In genomic region chr16:9002042-9002441, GRCh38 we compare ENCODE assay signal across 2 cellular contexts.
TF ChIP-seq lines count a peak whose summit lies in the region.

No MANE protein-coding gene starts in this region.

TF ChIP-seq in GM23338, 12 proteins besides CTCF, POLR2A, EP300 and RAD21:
- no peak for TF ChIP-seq EZH2phosphoT487 (IDR thresholded peaks at IDR 0.05; ENCODE audit: unreplicated experiment)
- no peak for TF ChIP-seq POLR2AphosphoS5 (IDR thresholded peaks at IDR 0.05; ENCODE audit: low read depth)
- no peak for TF ChIP-seq ETS1 (IDR thresholded peaks at IDR 0.05)
- no peak for TF ChIP-seq CREB1 (CRISPR knock-in tag; IDR thresholded peaks at IDR 0.05; ENCODE audit: low read depth)
- no peak for TF ChIP-seq REST (IDR thresholded peaks at IDR 0.05; ENCODE audit: unreplicated experiment)
- no peak for TF ChIP-seq ZNF331 (CRISPR knock-in tag; IDR thresholded peaks at IDR 0.05; ENCODE audit: low read depth)
- TF ChIP-seq EZH2 (IDR thresholded peaks at IDR 0.05; ENCODE audit: low read depth, unreplicated experiment) = no peak
- TF ChIP-seq JUNB (IDR thresholded peaks at IDR 0.05; ENCODE audit: unreplicated experiment) = no peak
- no peak for TF ChIP-seq ZNF462 (CRISPR knock-in tag; IDR thresholded peaks at IDR 0.05)
- no peak for TF ChIP-seq STAT1 (IDR thresholded peaks at IDR 0.05; ENCODE audit: unreplicated experiment)
- no peak for TF ChIP-seq ZNF114 (CRISPR knock-in tag; IDR thresholded peaks at IDR 0.05)
- no peak for TF ChIP-seq NANOG (IDR thresholded peaks at IDR 0.05; ENCODE audit: borderline replicate concordance)

TF ChIP-seq in H1, 55 proteins besides CTCF, POLR2A, EP300 and RAD21:
- TF ChIP-seq E2F6 (IDR thresholded peaks at IDR 0.05) = no peak
- no peak for TF ChIP-seq SP1 (IDR thresholded peaks at IDR 0.05; ENCODE audit: low read depth, low read length)
- TF ChIP-seq POU5F1 (IDR thresholded peaks at IDR 0.05; ENCODE audit: low read depth, low read length) = no peak
- TF ChIP-seq RNF2 (IDR thresholded peaks at IDR 0.05; ENCODE audit: borderline replicate concordance, low read depth, low read length, missing control alignments, poor library complexity, severe bottlenecking) = no peak
- TF ChIP-seq TCF12 (IDR thresholded peaks at IDR 0.05; ENCODE audit: low read depth, low read length) = no peak
- no peak for TF ChIP-seq RXRA (IDR thresholded peaks at IDR 0.05; ENCODE audit: insufficient read depth, low read depth, low read length)
- no peak for TF ChIP-seq CREB1 (IDR thresholded peaks at IDR 0.05)
- no peak for TF ChIP-seq CHD2 (IDR thresholded peaks at IDR 0.05; ENCODE audit: low read length)
- no peak for TF ChIP-seq NRF1 (IDR thresholded peaks at IDR 0.05; ENCODE audit: low read depth, low read length)
- TF ChIP-seq ATF3 (IDR thresholded peaks at IDR 0.05; ENCODE audit: insufficient read depth, low read depth, low read length) = no peak
- TF ChIP-seq ATF2 (IDR thresholded peaks at IDR 0.05; ENCODE audit: low read length) = no peak
- no peak for TF ChIP-seq EGR1 (IDR thresholded peaks at IDR 0.05; ENCODE audit: borderline replicate concordance, low read depth, low read length)
- TF ChIP-seq SP4 (IDR thresholded peaks at IDR 0.05; ENCODE audit: low read length) = no peak
- TF ChIP-seq RBBP5 (IDR thresholded peaks at IDR 0.05; ENCODE audit: borderline replicate concordance, low read depth, low read length) = no peak
- TF ChIP-seq SIX5 (IDR thresholded peaks at IDR 0.05; ENCODE audit: low read depth, low read length) = no peak
